ENCODE assay signal across 16 cellular contexts in genomic region chr1:192756847-192757246, GRCh38.
"Had no signal": no experiment of that assay in that cellular context is flagged by ENCODE, and none has a peak within 500 bp of the region (broad histone marks: within the 10 kb centered on the region; RNA-seq: fewer than 3 reads in every experiment).

No MANE protein-coding gene starts in this region.

- H3K9me3 ChIP-seq: esophagus squamous epithelium, thyroid gland had no signal

- DNase-seq: activated CD4-positive, alpha-beta memory T cell treated with anti-CD3 and anti-CD28 coated beads, Interleukin-2, amount 10 ng/mL, durations not matched to agents 7 days and 5 days; activated CD4-positive, alpha-beta T cell treated with anti-CD3 and anti-CD28 coated beads for 48 hours; activated CD4-positive, CD25-positive, alpha-beta regulatory T cell; activated CD8-positive, alpha-beta memory T cell treated with anti-CD3 and anti-CD28 coated beads, Interleukin-2, amount 10 ng/mL, durations not matched to agents 7 days and 5 days; cerebellar nuclear complex; cortex of kidney; esophagus squamous epithelium; immature natural killer cell; kidney glomerular epithelial cell; left ventricle myocardium superior; occipital lobe; stimulated activated CD4-positive, alpha-beta T cell treated with anti-CD3 and anti-CD28 coated beads, Interleukin-12 subunit alpha, Interleukin-12 subunit beta, amount 100 ng/mL, for 4 hours; stimulated activated CD4-positive, alpha-beta T cell treated with anti-CD3 and anti-CD28 coated beads, Interleukin-1b, Interleukin-23, amount 100 ng/mL, for 48 hours; stimulated activated naive CD4-positive, alpha-beta T cell treated with Interleukin-2 at 50 U/mL for 16 hours had no signal

- H3K27ac ChIP-seq: esophagus squamous epithelium, thyroid gland had no signal

- H3K27me3 ChIP-seq: esophagus squamous epithelium, thyroid gland had no signal

- H3K4me1 ChIP-seq: esophagus squamous epithelium, thyroid gland had no signal

- H3K4me3 ChIP-seq: esophagus squamous epithelium, thyroid gland had no signal

- H3K36me3 ChIP-seq: esophagus squamous epithelium, thyroid gland had no signal

- ATAC-seq: activated CD8-positive, alpha-beta memory T cell treated with anti-CD3 and anti-CD28 coated beads, Interleukin-2, amount 10 ng/mL, durations not matched to agents 7 days and 5 days; left ventricle myocardium superior; natural killer cell treated with Interleukin-12 subunit alpha and Interleukin-12 subunit beta and Interleukin-15 and Interleukin-18, amount 100 ng/mL, for 72 hours had no signal
